In the genomic region with DNA sequence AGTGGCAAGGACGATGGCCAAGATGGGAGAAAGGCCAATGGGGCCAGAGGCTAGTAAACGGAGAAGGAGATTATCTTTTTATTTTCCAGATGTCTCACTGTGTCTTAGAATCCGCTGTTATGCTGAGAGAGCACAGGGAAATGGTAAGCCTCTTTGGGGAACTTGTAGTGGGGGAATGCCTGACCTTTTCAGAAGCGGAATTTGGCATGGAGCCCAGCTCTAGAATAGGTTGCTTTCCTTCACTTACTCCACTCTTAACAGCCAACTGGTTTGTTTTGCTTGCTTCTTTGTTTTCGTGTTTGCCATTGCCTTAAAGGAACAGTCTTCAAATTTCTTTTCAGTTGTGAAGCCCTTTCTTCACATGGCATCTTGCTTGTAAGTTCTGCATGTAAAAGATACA, we compare ENCODE assay signal across 15 cellular contexts.
DNase-seq lines count a peak whose midpoint lies in the region; ATAC-seq and TF ChIP-seq lines count a peak whose summit lies in the region.
"Had no signal": no experiment of that assay in that cellular context is flagged by ENCODE, and none has a peak within 500 bp of the region (broad histone marks: within the 10 kb centered on the region; RNA-seq: fewer than 3 reads in every experiment).

No MANE protein-coding gene starts in this region.

- DNase-seq in cardiac muscle cell (ENCODE audit: low read depth in 1 of 2, low spot score in 1 of 2) (peak; percentile 11 to 12), heart left ventricle (no peak), OCI-M1 (lab: John Stamatoyannopoulos, UW) (peak; percentile 36), left lobe of liver (ENCODE audit: low spot score) (no peak), upper lobe of right lung (no peak)
- DNase-seq in activated T-helper 1 cell treated with anti-CD3 and anti-CD28 coated beads, Interleukin-12 subunit alpha, Interleukin-12 subunit beta, Interleukin-2, Interleukin-4 antibody, amounts not matched to agents 30 ng/mL and 10 ng/mL and 1 ng/mL, durations not matched to agents 14 hours and 24 hours and 36 hours (ENCODE audit: low spot score) = no peak
- DNase-seq: activated CD4-positive, alpha-beta T cell treated with anti-CD3 and anti-CD28 coated beads, Interleukin-2, amount 50 U/mL, for 1 hour; activated gamma-delta T cell treated with Interleukin-2 at 50 U/mL for 16 hours; cerebellar nuclear complex; effector memory CD4-positive, alpha-beta T cell; retina had no signal

- 12 to 29% (median 24%) methylated on average over 5 of the region's 5 CpGs for WGBS in heart left ventricle, 4 donors

- H3K4me1 ChIP-seq in cardiac muscle cell (ENCODE audit: low read depth) (no peaks in the 10 kb centered on the region), heart left ventricle (no peaks in the 10 kb centered on the region), upper lobe of right lung (no peaks in the 10 kb centered on the region)

- H3K27ac ChIP-seq in cardiac muscle cell = no peak overlapping the region
- H3K27ac ChIP-seq in heart left ventricle = no peak overlapping the region
- H3K27ac ChIP-seq in upper lobe of right lung = no peak overlapping the region
- H3K27ac ChIP-seq: tibial nerve had no signal

- H3K27me3 Mint-ChIP-seq in activated T-helper 1 cell treated with anti-CD3 and anti-CD28 coated beads, Interleukin-12 subunit alpha, Interleukin-12 subunit beta, Interleukin-2, Interleukin-4 antibody, amounts not matched to agents 30 ng/mL and 10 ng/mL and 1 ng/mL, durations not matched to agents 14 hours and 24 hours and 36 hours (ENCODE audit: insufficient read depth) = no peaks in the 10 kb centered on the region
- H3K27me3 Mint-ChIP-seq: stimulated activated memory B cell treated with anti-CD40 and anti-IgM and Interleukin-4, amounts not matched to agents 10 μg/mL and 1 μg/mL and 100 μg/mL, for 72 hours had no signal

- H3K4me1 Mint-ChIP-seq in activated T-helper 1 cell treated with anti-CD3 and anti-CD28 coated beads, Interleukin-12 subunit alpha, Interleukin-12 subunit beta, Interleukin-2, Interleukin-4 antibody, amounts not matched to agents 30 ng/mL and 10 ng/mL and 1 ng/mL, durations not matched to agents 14 hours and 24 hours and 36 hours (ENCODE audit: low read depth) = no peaks in the 10 kb centered on the region
- H3K4me1 Mint-ChIP-seq: stimulated activated memory B cell treated with anti-CD40 and anti-IgM and Interleukin-4, amounts not matched to agents 10 μg/mL and 1 μg/mL and 100 μg/mL, for 72 hours had no signal

- H3K36me3 ChIP-seq in cardiac muscle cell (no peaks in the 10 kb centered on the region), heart left ventricle (no peaks in the 10 kb centered on the region), upper lobe of right lung (no peaks in the 10 kb centered on the region)
- H3K36me3 ChIP-seq: tibial nerve had no signal

- no peaks in the 10 kb centered on the region for H3K9me3 Mint-ChIP-seq in activated T-helper 1 cell treated with anti-CD3 and anti-CD28 coated beads, Interleukin-12 subunit alpha, Interleukin-12 subunit beta, Interleukin-2, Interleukin-4 antibody, amounts not matched to agents 30 ng/mL and 10 ng/mL and 1 ng/mL, durations not matched to agents 14 hours and 24 hours and 36 hours

- H3K36me3 Mint-ChIP-seq in activated T-helper 1 cell treated with anti-CD3 and anti-CD28 coated beads, Interleukin-12 subunit alpha, Interleukin-12 subunit beta, Interleukin-2, Interleukin-4 antibody, amounts not matched to agents 30 ng/mL and 10 ng/mL and 1 ng/mL, durations not matched to agents 14 hours and 24 hours and 36 hours (ENCODE audit: low read depth) = no peaks in the 10 kb centered on the region
- H3K36me3 Mint-ChIP-seq: stimulated activated memory B cell treated with anti-CD40 and anti-IgM and Interleukin-4, amounts not matched to agents 10 μg/mL and 1 μg/mL and 100 μg/mL, for 72 hours had no signal

- H3K4me3 Mint-ChIP-seq in activated T-helper 1 cell treated with anti-CD3 and anti-CD28 coated beads, Interleukin-12 subunit alpha, Interleukin-12 subunit beta, Interleukin-2, Interleukin-4 antibody, amounts not matched to agents 30 ng/mL and 10 ng/mL and 1 ng/mL, durations not matched to agents 14 hours and 24 hours and 36 hours = no peak overlapping the region
- H3K4me3 Mint-ChIP-seq: stimulated activated memory B cell treated with anti-CD40 and anti-IgM and Interleukin-4, amounts not matched to agents 10 μg/mL and 1 μg/mL and 100 μg/mL, for 72 hours had no signal

- H3K9me3 ChIP-seq in cardiac muscle cell (ENCODE audit: low read depth) = no peaks in the 10 kb centered on the region
- H3K9me3 ChIP-seq in heart left ventricle = no peaks in the 10 kb centered on the region
- no peaks in the 10 kb centered on the region for H3K9me3 ChIP-seq in upper lobe of right lung
- H3K9me3 ChIP-seq: tibial nerve had no signal

- no peak for ATAC-seq in heart left ventricle
- peak; percentile 27 for ATAC-seq in left lobe of liver
- ATAC-seq in upper lobe of right lung = peak; percentile 29
- ATAC-seq in GM21360 (IDR thresholded peaks at IDR 0.05; ENCODE audit: unreplicated experiment) = no peak
- ATAC-seq in HG03378 (IDR thresholded peaks at IDR 0.05; ENCODE audit: unreplicated experiment) = no peak
- ATAC-seq: stimulated activated memory B cell treated with anti-CD40 and anti-IgM and Interleukin-4, amounts not matched to agents 10 μg/mL and 1 μg/mL and 100 μg/mL, for 72 hours had no signal

- H3K27me3 ChIP-seq in cardiac muscle cell (no peaks in the 10 kb centered on the region), heart left ventricle (no peaks in the 10 kb centered on the region), upper lobe of right lung (no peaks in the 10 kb centered on the region)
- H3K27me3 ChIP-seq: tibial nerve had no signal

- intact Hi-C loops in heart left ventricle (cut with DNase I) = no loop called here
- intact Hi-C loops in upper lobe of right lung (cut with DNase I) = no loop called here
- intact Hi-C loops in activated T-helper 1 cell treated with anti-CD3 and anti-CD28 coated beads, Interleukin-12 subunit alpha, Interleukin-12 subunit beta, Interleukin-2, Interleukin-4 antibody, amounts not matched to agents 30 ng/mL and 10 ng/mL and 1 ng/mL, durations not matched to agents 14 hours and 24 hours and 36 hours (cut with micrococcal nuclease) = no loop called here

- TF ChIP-seq CTCF in cardiac muscle cell (IDR thresholded peaks at IDR 0.05; ENCODE audit: low read depth, low read length) (no peak), heart left ventricle (IDR thresholded peaks at IDR 0.05) (no peak), upper lobe of right lung (IDR thresholded peaks at IDR 0.05) (no peak)

- TF ChIP-seq POLR2A in heart left ventricle (IDR thresholded peaks at IDR 0.05) = no peak

- H3K4me3 ChIP-seq in cardiac muscle cell (no peak overlapping the region), heart left ventricle (no peak overlapping the region), upper lobe of right lung (no peak overlapping the region)
- H3K4me3 ChIP-seq: tibial nerve had no signal

- no peak overlapping the region for H3K27ac Mint-ChIP-seq in activated T-helper 1 cell treated with anti-CD3 and anti-CD28 coated beads, Interleukin-12 subunit alpha, Interleukin-12 subunit beta, Interleukin-2, Interleukin-4 antibody, amounts not matched to agents 30 ng/mL and 10 ng/mL and 1 ng/mL, durations not matched to agents 14 hours and 24 hours and 36 hours
- H3K27ac Mint-ChIP-seq: stimulated activated memory B cell treated with anti-CD40 and anti-IgM and Interleukin-4, amounts not matched to agents 10 μg/mL and 1 μg/mL and 100 μg/mL, for 72 hours had no signal

Comparison
In these comparisons a context has a peak if more than half of its experiments do, and no peak if none do; other contexts are left out.
1. DNase-seq: peak in cardiac muscle cell (2 of 2) and OCI-M1 (single experiment); none in heart left ventricle (0 of 5), left lobe of liver (single experiment), upper lobe of right lung (single experiment) and activated T-helper 1 cell treated with anti-CD3 and anti-CD28 coated beads, Interleukin-12 subunit alpha, Interleukin-12 subunit beta, Interleukin-2, Interleukin-4 antibody, amounts not matched to agents 30 ng/mL and 10 ng/mL and 1 ng/mL, durations not matched to agents 14 hours and 24 hours and 36 hours (single experiment).
2. ATAC-seq: peak in left lobe of liver (single experiment) and upper lobe of right lung (single experiment); none in heart left ventricle (0 of 4), GM21360 (single experiment) and HG03378 (single experiment).